Comparison of ENCODE assay signal across 24 cellular contexts in the genomic region with DNA sequence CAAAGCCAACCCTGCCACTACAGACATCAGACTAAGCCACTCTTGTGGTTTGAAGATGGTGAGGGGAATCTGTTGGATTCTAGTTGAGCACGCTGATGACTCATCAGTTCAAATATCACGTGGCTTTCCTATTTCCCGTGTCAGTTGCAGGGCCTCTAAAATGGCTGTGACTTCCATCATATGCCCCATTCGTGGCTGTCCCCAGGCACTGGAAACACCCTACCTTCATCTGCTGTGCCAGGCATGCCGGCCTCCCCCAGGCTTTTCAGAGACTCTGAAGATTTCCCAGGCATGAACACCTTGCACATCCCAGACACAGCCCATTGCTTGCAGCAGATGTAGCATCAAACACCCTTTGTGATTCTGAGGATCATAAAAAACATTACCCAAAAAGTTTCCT.
A peak's percentile ranks its signal among the peaks of the same experiment; 100 is the strongest.
DNase-seq lines count a peak whose midpoint lies in the region; ATAC-seq and TF ChIP-seq lines count a peak whose summit lies in the region.
"Had no signal": no experiment of that assay in that cellular context is flagged by ENCODE, and none has a peak within 500 bp of the region (broad histone marks: within the 10 kb centered on the region; RNA-seq: fewer than 3 reads in every experiment).

No MANE protein-coding gene starts in this region.

- ATAC-seq in activated CD8-positive, alpha-beta T cell treated with anti-CD3 and anti-CD28 coated beads for 36 hours, result peak; percentile 64
- no peak for ATAC-seq in activated CD8-positive, alpha-beta T cell treated with anti-CD3 and anti-CD28 coated beads, Interleukin-2, amount 10 ng/mL, durations not matched to agents 7 days and 5 days
- no peak for ATAC-seq in HG03025 (IDR thresholded peaks at IDR 0.05; ENCODE audit: low FRiP score, unreplicated experiment)
- ATAC-seq: heart left ventricle had no signal

- H3K4me3 Mint-ChIP-seq in activated CD8-positive, alpha-beta T cell treated with anti-CD3 and anti-CD28 coated beads for 36 hours, result no peak overlapping the region
- H3K4me3 Mint-ChIP-seq in activated CD8-positive, alpha-beta T cell treated with anti-CD3 and anti-CD28 coated beads, Interleukin-2, amount 10 ng/mL, durations not matched to agents 7 days and 5 days, result no peak overlapping the region
- H3K4me3 Mint-ChIP-seq in osteocyte (ENCODE audit: unreplicated experiment), result no peak overlapping the region
- H3K4me3 Mint-ChIP-seq: activated naive CD4-positive, alpha-beta T cell treated with anti-CD3 and anti-CD28 coated beads, Interleukin-2, amount 10 ng/mL, durations not matched to agents 7 days and 5 days; dendritic cell treated with granulocyte-macrophage colony-stimulating factor and Interleukin-4, amounts not matched to agents 40 ng/mL and 50 ng/mL, for 4 days; stimulated activated naive CD8-positive, alpha-beta T cell treated with anti-CD3 and anti-CD28 coated beads, Interleukin-15, Interleukin-2, amounts not matched to agents 100 ng/mL and 50 ng/mL, for 24 hours had no signal

- no peaks in the 10 kb centered on the region for H3K27me3 Mint-ChIP-seq in activated CD8-positive, alpha-beta T cell treated with anti-CD3 and anti-CD28 coated beads for 36 hours
- no peaks in the 10 kb centered on the region for H3K27me3 Mint-ChIP-seq in activated CD8-positive, alpha-beta T cell treated with anti-CD3 and anti-CD28 coated beads, Interleukin-2, amount 10 ng/mL, durations not matched to agents 7 days and 5 days (ENCODE audit: low read depth)
- H3K27me3 Mint-ChIP-seq in osteocyte (ENCODE audit: unreplicated experiment), result no peaks in the 10 kb centered on the region
- H3K27me3 Mint-ChIP-seq: activated naive CD4-positive, alpha-beta T cell treated with anti-CD3 and anti-CD28 coated beads, Interleukin-2, amount 10 ng/mL, durations not matched to agents 7 days and 5 days; stimulated activated naive CD8-positive, alpha-beta T cell treated with anti-CD3 and anti-CD28 coated beads, Interleukin-15, Interleukin-2, amounts not matched to agents 100 ng/mL and 50 ng/mL, for 24 hours had no signal

- no peak overlapping the region for H3K4me2 ChIP-seq in GM23248 (ENCODE audit: unreplicated experiment)

- CTCF ChIA-PET in activated CD8-positive, alpha-beta T cell treated with anti-CD3 and anti-CD28 coated beads for 36 hours (lab: Charles Lee), result no interaction called here
- CTCF ChIA-PET in activated CD8-positive, alpha-beta T cell treated with anti-CD3 and anti-CD28 coated beads, Interleukin-2, amount 10 ng/mL, durations not matched to agents 7 days and 5 days (lab: Charles Lee), result no interaction called here

- TF ChIP-seq CTCF in activated CD8-positive, alpha-beta T cell treated with anti-CD3 and anti-CD28 coated beads for 36 hours (IDR thresholded peaks at IDR 0.05), result no peak
- TF ChIP-seq CTCF in osteocyte (IDR thresholded peaks at IDR 0.05) (no peak), foreskin fibroblast (IDR thresholded peaks at IDR 0.05; ENCODE audit: low read depth, low read length) (no peak)

- POLR2A ChIA-PET in activated CD8-positive, alpha-beta T cell treated with anti-CD3 and anti-CD28 coated beads for 36 hours (lab: Charles Lee), result no interaction called here
- POLR2A ChIA-PET in activated CD8-positive, alpha-beta T cell treated with anti-CD3 and anti-CD28 coated beads, Interleukin-2, amount 10 ng/mL, durations not matched to agents 7 days and 5 days (lab: Charles Lee), result no interaction called here

- H3F3A ChIP-seq in GM23248 (ENCODE audit: insufficient read depth), result no peaks in the 10 kb centered on the region

- H3K9ac ChIP-seq in GM23248, result no peak overlapping the region

- no peak overlapping the region for H3K27ac ChIP-seq in GM23248
- H3K27ac ChIP-seq: C4-2B, heart left ventricle, spleen, tibial artery had no signal

- in situ Hi-C loops in GM23248 (cut with MboI), result no loop called here

- no peaks in the 10 kb centered on the region for H3K4me1 ChIP-seq in GM23248 (ENCODE audit: insufficient read depth)
- H3K4me1 ChIP-seq: heart left ventricle, spleen, tibial artery had no signal

- H3K4me3 ChIP-seq in GM23248, result no peak overlapping the region
- H3K4me3 ChIP-seq in foreskin fibroblast (ENCODE audit: low read depth in 1 of 2, low read length in 2 of 2), result no peak overlapping the region
- H3K4me3 ChIP-seq: heart left ventricle, spleen, tibial artery had no signal

- peak; percentile 25 for DNase-seq in activated CD8-positive, alpha-beta T cell treated with anti-CD3 and anti-CD28 coated beads for 36 hours
- no peak for DNase-seq in activated CD8-positive, alpha-beta T cell treated with anti-CD3 and anti-CD28 coated beads, Interleukin-2, amount 10 ng/mL, durations not matched to agents 7 days and 5 days
- DNase-seq in GM23248, result peak; percentile 4
- peak; percentile 55 for DNase-seq in OCI-M1 (lab: John Stamatoyannopoulos, UW)
- peak; percentile 71 for DNase-seq in osteocyte (ENCODE audit: extremely low spot score, unreplicated experiment)
- DNase-seq in NCI-H69 (lab: John Stamatoyannopoulos, UW), result no peak
- no peak for DNase-seq in foreskin fibroblast
- DNase-seq: activated naive CD4-positive, alpha-beta T cell treated with anti-CD3 and anti-CD28 coated beads, Interleukin-2, amount 10 ng/mL, durations not matched to agents 7 days and 5 days; aorta; GDM1; HCEC 1CT; heart left ventricle; mesendoderm; MM.1S; NCI-H1694 treated with DMSO at 0.1 percent for 48 hours; occipital lobe; SHP77; spleen; stimulated activated CD4-positive, alpha-beta T cell treated with anti-CD3 and anti-CD28 coated beads, Interleukin-4, amount 100 ng/mL, for 4 hours; tibial artery had no signal

- no peak overlapping the region for H3K27ac Mint-ChIP-seq in activated CD8-positive, alpha-beta T cell treated with anti-CD3 and anti-CD28 coated beads for 36 hours
- H3K27ac Mint-ChIP-seq in activated CD8-positive, alpha-beta T cell treated with anti-CD3 and anti-CD28 coated beads, Interleukin-2, amount 10 ng/mL, durations not matched to agents 7 days and 5 days, result no peak overlapping the region
- no peak overlapping the region for H3K27ac Mint-ChIP-seq in osteocyte (ENCODE audit: unreplicated experiment)
- H3K27ac Mint-ChIP-seq: activated naive CD4-positive, alpha-beta T cell treated with anti-CD3 and anti-CD28 coated beads, Interleukin-2, amount 10 ng/mL, durations not matched to agents 7 days and 5 days; dendritic cell treated with granulocyte-macrophage colony-stimulating factor and Interleukin-4, amounts not matched to agents 40 ng/mL and 50 ng/mL, for 4 days; stimulated activated naive CD8-positive, alpha-beta T cell treated with anti-CD3 and anti-CD28 coated beads, Interleukin-15, Interleukin-2, amounts not matched to agents 100 ng/mL and 50 ng/mL, for 24 hours had no signal

- no peaks in the 10 kb centered on the region for H3K36me3 Mint-ChIP-seq in activated CD8-positive, alpha-beta T cell treated with anti-CD3 and anti-CD28 coated beads for 36 hours (ENCODE audit: low read depth)
- no peaks in the 10 kb centered on the region for H3K36me3 Mint-ChIP-seq in activated CD8-positive, alpha-beta T cell treated with anti-CD3 and anti-CD28 coated beads, Interleukin-2, amount 10 ng/mL, durations not matched to agents 7 days and 5 days (ENCODE audit: low read depth)
- no peaks in the 10 kb centered on the region for H3K36me3 Mint-ChIP-seq in osteocyte (ENCODE audit: unreplicated experiment)
- H3K36me3 Mint-ChIP-seq: activated naive CD4-positive, alpha-beta T cell treated with anti-CD3 and anti-CD28 coated beads, Interleukin-2, amount 10 ng/mL, durations not matched to agents 7 days and 5 days had no signal

- intact Hi-C loops in activated CD8-positive, alpha-beta T cell treated with anti-CD3 and anti-CD28 coated beads for 36 hours (cut with micrococcal nuclease), result no loop called here

- no peaks in the 10 kb centered on the region for H3K36me3 ChIP-seq in GM23248 (ENCODE audit: low read depth)
- H3K36me3 ChIP-seq: heart left ventricle, spleen, tibial artery had no signal

- H3K9me2 ChIP-seq in GM23248 (ENCODE audit: insufficient read depth), result no peaks in the 10 kb centered on the region

- no peaks in the 10 kb centered on the region for H3K9me3 ChIP-seq in GM23248 (ENCODE audit: low read depth)
- H3K9me3 ChIP-seq: heart left ventricle had no signal

- H3K79me2 ChIP-seq in GM23248 (ENCODE audit: insufficient read depth), result no peaks in the 10 kb centered on the region

- H2AFZ ChIP-seq in GM23248, result no peak overlapping the region

- peaks cover 2% of the 10 kb centered on the region for H3K9me3 Mint-ChIP-seq in activated CD8-positive, alpha-beta T cell treated with anti-CD3 and anti-CD28 coated beads for 36 hours
- peaks cover 8% of the 10 kb centered on the region for H3K9me3 Mint-ChIP-seq in activated CD8-positive, alpha-beta T cell treated with anti-CD3 and anti-CD28 coated beads, Interleukin-2, amount 10 ng/mL, durations not matched to agents 7 days and 5 days (ENCODE audit: insufficient read depth)
- H3K9me3 Mint-ChIP-seq in osteocyte (ENCODE audit: unreplicated experiment), result peaks cover 9% of the 10 kb centered on the region
- H3K9me3 Mint-ChIP-seq: dendritic cell treated with granulocyte-macrophage colony-stimulating factor and Interleukin-4, amounts not matched to agents 40 ng/mL and 50 ng/mL, for 4 days had no signal

- H3K4me1 Mint-ChIP-seq in activated CD8-positive, alpha-beta T cell treated with anti-CD3 and anti-CD28 coated beads for 36 hours (ENCODE audit: low read depth), result peaks cover 14% of the 10 kb centered on the region
- H3K4me1 Mint-ChIP-seq in activated CD8-positive, alpha-beta T cell treated with anti-CD3 and anti-CD28 coated beads, Interleukin-2, amount 10 ng/mL, durations not matched to agents 7 days and 5 days (ENCODE audit: low read depth), result peaks cover 12% of the 10 kb centered on the region
- H3K4me1 Mint-ChIP-seq in osteocyte (ENCODE audit: unreplicated experiment), result no peaks in the 10 kb centered on the region
- H3K4me1 Mint-ChIP-seq: activated naive CD4-positive, alpha-beta T cell treated with anti-CD3 and anti-CD28 coated beads, Interleukin-2, amount 10 ng/mL, durations not matched to agents 7 days and 5 days had no signal

- no peaks in the 10 kb centered on the region for H3K27me3 ChIP-seq in GM23248 (replicated peaks; ENCODE audit: insufficient read depth)
- H3K27me3 ChIP-seq: heart left ventricle, spleen, tibial artery had no signal

- 12 to 21% methylated on average over 5 of the region's 5 CpGs for WGBS in GM23248 (ENCODE audit: low coverage in 1 of 2, low lambda C conversion rate in 2 of 2, missing lambda C conversion rate in 2 of 2), 2 experiments

- H4K20me1 ChIP-seq in GM23248 (ENCODE audit: insufficient read depth), result no peaks in the 10 kb centered on the region

Comparison
In these comparisons a context has a peak if more than half of its experiments do, and no peak if none do; other contexts are left out.
1. DNase-seq: peak in activated CD8-positive, alpha-beta T cell treated with anti-CD3 and anti-CD28 coated beads for 36 hours (single experiment), GM23248 (single experiment), OCI-M1 (single experiment) and osteocyte (single experiment); none in activated CD8-positive, alpha-beta T cell treated with anti-CD3 and anti-CD28 coated beads, Interleukin-2, amount 10 ng/mL, durations not matched to agents 7 days and 5 days (single experiment), NCI-H69 (single experiment) and foreskin fibroblast (0 of 2).